ENCODE assay signal across 1 cellular context in genomic region chr15:75452364-75452967, GRCh38.
TF ChIP-seq lines count a peak whose summit lies in the region.

No MANE protein-coding gene starts in this region.

TF ChIP-seq in HepG2, 621 proteins besides CTCF, POLR2A, EP300 and RAD21 (continued from another document and continues in another):
- TF ChIP-seq ZHX2 (IDR thresholded peaks at IDR 0.05; ENCODE audit: low read depth) (no peak), ZHX2 (CRISPR knock-in tag; IDR thresholded peaks at IDR 0.05; ENCODE audit: borderline replicate concordance) (no peak), ZFAT (CRISPR knock-in tag; conservative IDR thresholded peaks at IDR 0.05) (no peak), ZNF34 (CRISPR knock-in tag; IDR thresholded peaks at IDR 0.05; ENCODE audit: borderline replicate concordance) (no peak), TAF15 (IDR thresholded peaks at IDR 0.05; ENCODE audit: low read depth, low read length, poor library complexity, severe bottlenecking) (no peak), ZNF784 (CRISPR knock-in tag; IDR thresholded peaks at IDR 0.05; ENCODE audit: borderline replicate concordance) (0 out of 2 replicates have a peak, but pooled peaks have one; percentile 3), ZNF331 (CRISPR knock-in tag; IDR thresholded peaks at IDR 0.05) (no peak), ZNF3 (CRISPR knock-in tag; IDR thresholded peaks at IDR 0.05) (no peak), EED (CRISPR knock-in tag; IDR thresholded peaks at IDR 0.05) (no peak), SETDB1 (CRISPR knock-in tag; IDR thresholded peaks at IDR 0.05; ENCODE audit: borderline replicate concordance) (peak; percentile 66; the same call in 1 of the 2 replicates), ZNF709 (CRISPR knock-in tag; IDR thresholded peaks at IDR 0.05) (no peak), POLR2G (IDR thresholded peaks at IDR 0.05; ENCODE audit: low read depth, low read length) (peak; percentile 12; the same call in 1 of the 2 replicates), DMAP1 (CRISPR knock-in tag; IDR thresholded peaks at IDR 0.05) (no peak; the same call in 1 of the 2 replicates), GPN1 (CRISPR knock-in tag; IDR thresholded peaks at IDR 0.05; ENCODE audit: borderline replicate concordance) (no peak), PCBP2 (optimal IDR thresholded peaks at IDR 0.05; ENCODE audit: low read depth, low read length, poor library complexity, severe bottlenecking) (no peak), ZNF710 (CRISPR knock-in tag; IDR thresholded peaks at IDR 0.05; ENCODE audit: borderline replicate concordance) (no peak), ZNF598 (CRISPR knock-in tag; IDR thresholded peaks at IDR 0.05; ENCODE audit: borderline replicate concordance) (no peak), RFX3 (CRISPR knock-in tag; IDR thresholded peaks at IDR 0.05) (no peak), ZNF724P (CRISPR knock-in tag; IDR thresholded peaks at IDR 0.05; ENCODE audit: borderline replicate concordance) (no peak), MYC (CRISPR knock-in tag; IDR thresholded peaks at IDR 0.05; ENCODE audit: borderline replicate concordance) (no peak; the same call in 1 of the 2 replicates), ZNF430 (CRISPR knock-in tag; IDR thresholded peaks at IDR 0.05) (no peak), PRPF4 (IDR thresholded peaks at IDR 0.05; ENCODE audit: low read depth, low read length, poor library complexity, severe bottlenecking) (no peak), NR2C2 (CRISPR knock-in tag; IDR thresholded peaks at IDR 0.05; ENCODE audit: borderline replicate concordance) (no peak), ZNF317 (CRISPR knock-in tag; IDR thresholded peaks at IDR 0.05) (0 out of 2 replicates have a peak, but pooled peaks have one; percentile 45), ZNF546 (CRISPR knock-in tag; conservative IDR thresholded peaks at IDR 0.05) (peak; percentile 17; the same call in 1 of the 2 replicates), MXD3 (CRISPR knock-in tag; IDR thresholded peaks at IDR 0.05) (no peak), GTF3A (CRISPR knock-in tag; conservative IDR thresholded peaks at IDR 0.05) (0 out of 2 replicates have a peak, but pooled peaks have one; percentile 32), MED1 (CRISPR knock-in tag; IDR thresholded peaks at IDR 0.05) (no peak), MLXIP (CRISPR knock-in tag; IDR thresholded peaks at IDR 0.05; ENCODE audit: borderline replicate concordance) (no peak)
- TF ChIP-seq, protein P1, sequence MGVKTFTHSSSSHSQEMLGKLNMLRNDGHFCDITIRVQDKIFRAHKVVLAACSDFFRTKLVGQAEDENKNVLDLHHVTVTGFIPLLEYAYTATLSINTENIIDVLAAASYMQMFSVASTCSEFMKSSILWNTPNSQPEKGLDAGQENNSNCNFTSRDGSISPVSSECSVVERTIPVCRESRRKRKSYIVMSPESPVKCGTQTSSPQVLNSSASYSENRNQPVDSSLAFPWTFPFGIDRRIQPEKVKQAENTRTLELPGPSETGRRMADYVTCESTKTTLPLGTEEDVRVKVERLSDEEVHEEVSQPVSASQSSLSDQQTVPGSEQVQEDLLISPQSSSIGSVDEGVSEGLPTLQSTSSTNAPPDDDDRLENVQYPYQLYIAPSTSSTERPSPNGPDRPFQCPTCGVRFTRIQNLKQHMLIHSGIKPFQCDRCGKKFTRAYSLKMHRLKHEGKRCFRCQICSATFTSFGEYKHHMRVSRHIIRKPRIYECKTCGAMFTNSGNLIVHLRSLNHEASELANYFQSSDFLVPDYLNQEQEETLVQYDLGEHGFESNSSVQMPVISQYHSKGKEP (CRISPR knock-in tag; IDR thresholded peaks at IDR 0.05) = no peak
- TF ChIP-seq, protein P2, sequence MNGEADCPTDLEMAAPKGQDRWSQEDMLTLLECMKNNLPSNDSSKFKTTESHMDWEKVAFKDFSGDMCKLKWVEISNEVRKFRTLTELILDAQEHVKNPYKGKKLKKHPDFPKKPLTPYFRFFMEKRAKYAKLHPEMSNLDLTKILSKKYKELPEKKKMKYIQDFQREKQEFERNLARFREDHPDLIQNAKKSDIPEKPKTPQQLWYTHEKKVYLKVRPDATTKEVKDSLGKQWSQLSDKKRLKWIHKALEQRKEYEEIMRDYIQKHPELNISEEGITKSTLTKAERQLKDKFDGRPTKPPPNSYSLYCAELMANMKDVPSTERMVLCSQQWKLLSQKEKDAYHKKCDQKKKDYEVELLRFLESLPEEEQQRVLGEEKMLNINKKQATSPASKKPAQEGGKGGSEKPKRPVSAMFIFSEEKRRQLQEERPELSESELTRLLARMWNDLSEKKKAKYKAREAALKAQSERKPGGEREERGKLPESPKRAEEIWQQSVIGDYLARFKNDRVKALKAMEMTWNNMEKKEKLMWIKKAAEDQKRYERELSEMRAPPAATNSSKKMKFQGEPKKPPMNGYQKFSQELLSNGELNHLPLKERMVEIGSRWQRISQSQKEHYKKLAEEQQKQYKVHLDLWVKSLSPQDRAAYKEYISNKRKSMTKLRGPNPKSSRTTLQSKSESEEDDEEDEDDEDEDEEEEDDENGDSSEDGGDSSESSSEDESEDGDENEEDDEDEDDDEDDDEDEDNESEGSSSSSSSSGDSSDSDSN (CRISPR knock-in tag; IDR thresholded peaks at IDR 0.05) = no peak
- TF ChIP-seq, protein P3, sequence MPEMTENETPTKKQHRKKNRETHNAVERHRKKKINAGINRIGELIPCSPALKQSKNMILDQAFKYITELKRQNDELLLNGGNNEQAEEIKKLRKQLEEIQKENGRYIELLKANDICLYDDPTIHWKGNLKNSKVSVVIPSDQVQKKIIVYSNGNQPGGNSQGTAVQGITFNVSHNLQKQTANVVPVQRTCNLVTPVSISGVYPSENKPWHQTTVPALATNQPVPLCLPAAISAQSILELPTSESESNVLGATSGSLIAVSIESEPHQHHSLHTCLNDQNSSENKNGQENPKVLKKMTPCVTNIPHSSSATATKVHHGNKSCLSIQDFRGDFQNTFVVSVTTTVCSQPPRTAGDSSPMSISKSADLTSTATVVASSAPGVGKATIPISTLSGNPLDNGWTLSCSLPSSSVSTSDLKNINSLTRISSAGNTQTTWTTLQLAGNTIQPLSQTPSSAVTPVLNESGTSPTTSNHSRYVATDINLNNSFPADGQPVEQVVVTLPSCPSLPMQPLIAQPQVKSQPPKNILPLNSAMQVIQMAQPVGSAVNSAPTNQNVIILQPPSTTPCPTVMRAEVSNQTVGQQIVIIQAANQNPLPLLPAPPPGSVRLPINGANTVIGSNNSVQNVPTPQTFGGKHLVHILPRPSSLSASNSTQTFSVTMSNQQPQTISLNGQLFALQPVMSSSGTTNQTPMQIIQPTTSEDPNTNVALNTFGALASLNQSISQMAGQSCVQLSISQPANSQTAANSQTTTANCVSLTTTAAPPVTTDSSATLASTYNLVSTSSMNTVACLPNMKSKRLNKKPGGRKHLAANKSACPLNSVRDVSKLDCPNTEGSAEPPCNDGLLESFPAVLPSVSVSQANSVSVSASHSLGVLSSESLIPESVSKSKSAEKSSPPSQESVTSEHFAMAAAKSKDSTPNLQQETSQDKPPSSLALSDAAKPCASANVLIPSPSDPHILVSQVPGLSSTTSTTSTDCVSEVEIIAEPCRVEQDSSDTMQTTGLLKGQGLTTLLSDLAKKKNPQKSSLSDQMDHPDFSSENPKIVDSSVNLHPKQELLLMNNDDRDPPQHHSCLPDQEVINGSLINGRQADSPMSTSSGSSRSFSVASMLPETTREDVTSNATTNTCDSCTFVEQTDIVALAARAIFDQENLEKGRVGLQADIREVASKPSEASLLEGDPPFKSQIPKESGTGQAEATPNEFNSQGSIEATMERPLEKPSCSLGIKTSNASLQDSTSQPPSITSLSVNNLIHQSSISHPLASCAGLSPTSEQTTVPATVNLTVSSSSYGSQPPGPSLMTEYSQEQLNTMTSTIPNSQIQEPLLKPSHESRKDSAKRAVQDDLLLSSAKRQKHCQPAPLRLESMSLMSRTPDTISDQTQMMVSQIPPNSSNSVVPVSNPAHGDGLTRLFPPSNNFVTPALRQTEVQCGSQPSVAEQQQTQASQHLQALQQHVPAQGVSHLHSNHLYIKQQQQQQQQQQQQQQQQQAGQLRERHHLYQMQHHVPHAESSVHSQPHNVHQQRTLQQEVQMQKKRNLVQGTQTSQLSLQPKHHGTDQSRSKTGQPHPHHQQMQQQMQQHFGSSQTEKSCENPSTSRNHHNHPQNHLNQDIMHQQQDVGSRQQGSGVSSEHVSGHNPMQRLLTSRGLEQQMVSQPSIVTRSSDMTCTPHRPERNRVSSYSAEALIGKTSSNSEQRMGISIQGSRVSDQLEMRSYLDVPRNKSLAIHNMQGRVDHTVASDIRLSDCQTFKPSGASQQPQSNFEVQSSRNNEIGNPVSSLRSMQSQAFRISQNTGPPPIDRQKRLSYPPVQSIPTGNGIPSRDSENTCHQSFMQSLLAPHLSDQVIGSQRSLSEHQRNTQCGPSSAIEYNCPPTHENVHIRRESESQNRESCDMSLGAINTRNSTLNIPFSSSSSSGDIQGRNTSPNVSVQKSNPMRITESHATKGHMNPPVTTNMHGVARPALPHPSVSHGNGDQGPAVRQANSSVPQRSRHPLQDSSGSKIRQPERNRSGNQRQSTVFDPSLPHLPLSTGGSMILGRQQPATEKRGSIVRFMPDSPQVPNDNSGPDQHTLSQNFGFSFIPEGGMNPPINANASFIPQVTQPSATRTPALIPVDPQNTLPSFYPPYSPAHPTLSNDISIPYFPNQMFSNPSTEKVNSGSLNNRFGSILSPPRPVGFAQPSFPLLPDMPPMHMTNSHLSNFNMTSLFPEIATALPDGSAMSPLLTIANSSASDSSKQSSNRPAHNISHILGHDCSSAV (CRISPR knock-in tag; IDR thresholded peaks at IDR 0.05; ENCODE audit: borderline replicate concordance) = no peak
